In genomic region chr7:30916767-30917166, GRCh38 we compare ENCODE assay signal across 20 cellular contexts. TPM values are rescaled to one million over a fixed set of nuclear protein-coding genes. Genes with fewer than 3 reads are reported as not detected.
DNase-seq lines count a peak whose midpoint lies in the region; ATAC-seq and TF ChIP-seq lines count a peak whose summit lies in the region.
"Had no signal": no experiment of that assay in that cellular context is flagged by ENCODE, and none has a peak within 500 bp of the region (broad histone marks: within the 10 kb centered on the region; RNA-seq: fewer than 3 reads in every experiment).

No MANE protein-coding gene starts in this region.

- intact Hi-C loops in heart right ventricle (cut with DNase I), result loop anchor here in 4 of 10 donors (5.0 to 10.0 kb wide), 4 partner anchors 92 to 164 kb away; partner anchors contain the start of gene INMT (in 1 of the 4)

- no peak overlapping the region for H2BK12ac ChIP-seq in neuronal stem cell (ENCODE audit: low read length)

- H3K79me1 ChIP-seq in neuronal stem cell (ENCODE audit: low read depth, low read length), result peaks cover 2% of the 10 kb centered on the region

- no peak for ATAC-seq in heart right ventricle
- ATAC-seq in GM21381 (IDR thresholded peaks at IDR 0.05; ENCODE audit: unreplicated experiment), result no peak
- ATAC-seq: left lobe of liver had no signal

- H3K9ac ChIP-seq in neuronal stem cell (ENCODE audit: low read depth, low read length, poor library complexity), result peak overlapping the region; percentile 57

- no peak overlapping the region for H2AFZ ChIP-seq in neuronal stem cell (ENCODE audit: low read length)

- H3K9me3 ChIP-seq in heart right ventricle (no peaks in the 10 kb centered on the region), neuronal stem cell (replicated peaks in 1 of 2; ENCODE audit: control insufficient read depth in 2 of 2, insufficient read depth in 1 of 2, low read depth in 1 of 2, low read length in 2 of 2) (no peaks in the 10 kb centered on the region)
- H3K9me3 ChIP-seq: prostate gland had no signal

- no peaks in the 10 kb centered on the region for H3K36me3 Mint-ChIP-seq in type B pancreatic cell

- H3K27me3 ChIP-seq in heart right ventricle (no peaks in the 10 kb centered on the region), neuronal stem cell (ENCODE audit: control insufficient read depth in 3 of 3, insufficient read depth in 3 of 3, low read depth in 1 of 3, low read length in 3 of 3) (peaks cover 0 to 12% (median 0%) of the 10 kb centered on the region in 3 experiments)
- H3K27me3 ChIP-seq: dorsolateral prefrontal cortex had no signal

- 62 to 67% methylated on average over 7 of the region's 7 CpGs for WGBS in heart right ventricle, 2 donors
- no CpG with 5 or more reads among the region's 7 CpGs for WGBS in neuronal stem cell (ENCODE audit: extremely low coverage in 2 of 2, insufficient read length in 2 of 2, insufficient replicate concordance in 1 of 2), 2 donors

- no peak overlapping the region for H3K4ac ChIP-seq in neuronal stem cell (ENCODE audit: low read length)

- peaks cover 0 to 1% (median 0%) of the 10 kb centered on the region in 9 donors for H3K36me3 ChIP-seq in heart right ventricle
- no peaks in the 10 kb centered on the region for H3K36me3 ChIP-seq in neuronal stem cell (replicated peaks in 1 of 2; ENCODE audit: control insufficient read depth in 2 of 2, insufficient read depth in 2 of 2, low read length in 2 of 2)
- H3K36me3 ChIP-seq: prostate gland had no signal

- no peak overlapping the region for H3K27ac Mint-ChIP-seq in type B pancreatic cell
- H3K27ac Mint-ChIP-seq: activated T-helper 1 cell treated with anti-CD3 and anti-CD28 coated beads, Interleukin-12 subunit alpha, Interleukin-12 subunit beta, Interleukin-2, Interleukin-4 antibody, amounts not matched to agents 30 ng/mL and 10 ng/mL and 1 ng/mL, durations not matched to agents 14 hours and 24 hours and 36 hours had no signal

- H3K9me3 Mint-ChIP-seq in type B pancreatic cell, result no peaks in the 10 kb centered on the region
- H3K9me3 Mint-ChIP-seq: activated T-helper 1 cell treated with anti-CD3 and anti-CD28 coated beads, Interleukin-12 subunit alpha, Interleukin-12 subunit beta, Interleukin-2, Interleukin-4 antibody, amounts not matched to agents 30 ng/mL and 10 ng/mL and 1 ng/mL, durations not matched to agents 14 hours and 24 hours and 36 hours; central memory CD8-positive, alpha-beta T cell had no signal

- H3K4me3 Mint-ChIP-seq in type B pancreatic cell, result peak overlapping the region; percentile 7
- H3K4me3 Mint-ChIP-seq: activated T-helper 1 cell treated with anti-CD3 and anti-CD28 coated beads, Interleukin-12 subunit alpha, Interleukin-12 subunit beta, Interleukin-2, Interleukin-4 antibody, amounts not matched to agents 30 ng/mL and 10 ng/mL and 1 ng/mL, durations not matched to agents 14 hours and 24 hours and 36 hours; central memory CD8-positive, alpha-beta T cell had no signal

- H2BK120ac ChIP-seq in neuronal stem cell (ENCODE audit: low read depth, low read length), result no peak overlapping the region

- H4K8ac ChIP-seq in neuronal stem cell (ENCODE audit: low read depth, low read length), result no peak overlapping the region

- peak overlapping the region; percentile 35 for H3K18ac ChIP-seq in neuronal stem cell (ENCODE audit: low read length)

- no peak overlapping the region for H4K91ac ChIP-seq in neuronal stem cell (ENCODE audit: low read depth, low read length, poor library complexity)

- H3K23ac ChIP-seq in neuronal stem cell (ENCODE audit: low read depth, low read length, poor library complexity), result no peak overlapping the region

- H3K27ac ChIP-seq in coronary artery (peak overlapping the region; percentile 86 to 97), heart right ventricle (peak overlapping the region in 9 of 10 donors; percentile 20 to 91 (median 85)), neuronal stem cell (replicated peaks; ENCODE audit: low read length) (no peak overlapping the region)
- H3K27ac ChIP-seq: dorsolateral prefrontal cortex, prostate gland had no signal

- H3K4me1 ChIP-seq in heart right ventricle (peaks cover 42 to 100% (median 77%) of the 10 kb centered on the region in 9 donors), neuronal stem cell (ENCODE audit: control insufficient read depth in 2 of 2, insufficient read depth in 1 of 2, low read depth in 1 of 2, low read length in 2 of 2) (peaks cover 0 to 19% of the 10 kb centered on the region in 2 donors)
- H3K4me1 ChIP-seq: prostate gland had no signal

- no peaks in the 10 kb centered on the region for H3K27me3 Mint-ChIP-seq in type B pancreatic cell
- H3K27me3 Mint-ChIP-seq: central memory CD8-positive, alpha-beta T cell had no signal

- H2BK5ac ChIP-seq in neuronal stem cell (ENCODE audit: low read length), result no peak overlapping the region

- no peak overlapping the region for H3K4me2 ChIP-seq in neuronal stem cell (ENCODE audit: insufficient read depth, low read length, poor library complexity, severe bottlenecking)

- DNase-seq in coronary artery (ENCODE audit: low spot score) (no peak), heart right ventricle (peak in 1 of 2 donors; percentile 2), neuronal stem cell (ENCODE audit: low spot score) (no peak), type B pancreatic cell (ENCODE audit: extremely low spot score, unreplicated experiment) (no peak), COLO829 (ENCODE audit: low spot score) (no peak), NCI-H187 (lab: John Stamatoyannopoulos, UW) (no peak)
- DNase-seq: activated naive CD4-positive, alpha-beta T cell treated with anti-CD3 and anti-CD28 coated beads, Interleukin-2, amount 50 U/mL, for 16 hours; amygdala; dorsolateral prefrontal cortex; Kasumi-1; NCI-H2227 treated with DMSO at 0.1 percent for 48 hours; NCI-H774; RPMI8226 had no signal

- H3K14ac ChIP-seq in neuronal stem cell (ENCODE audit: low read length), result no peak overlapping the region

- H2AK5ac ChIP-seq in neuronal stem cell (ENCODE audit: low read depth, low read length), result peak overlapping the region; percentile 29

- no peak for TF ChIP-seq CTCF in coronary artery (IDR thresholded peaks at IDR 0.05)
- no peak for TF ChIP-seq CTCF in heart right ventricle (IDR thresholded peaks at IDR 0.05)
- no peak for TF ChIP-seq CTCF in type B pancreatic cell (conservative IDR thresholded peaks at IDR 0.05)

- H2BK15ac ChIP-seq in neuronal stem cell (ENCODE audit: low read length), result no peak overlapping the region

- H3K4me1 Mint-ChIP-seq in type B pancreatic cell (ENCODE audit: unreplicated experiment), result peaks cover 33% of the 10 kb centered on the region
- H3K4me1 Mint-ChIP-seq: central memory CD8-positive, alpha-beta T cell had no signal

- H3K4me3 ChIP-seq in coronary artery, result peak overlapping the region; percentile 79
- H3K4me3 ChIP-seq in heart right ventricle, result peak overlapping the region in 9 of 10 donors; percentile 10 to 70 (median 54)
- H3K4me3 ChIP-seq in neuronal stem cell (ENCODE audit: low read length in 2 of 2), result no peak overlapping the region
- H3K4me3 ChIP-seq: dorsolateral prefrontal cortex, prostate gland had no signal

RNA-seq across cellular contexts. Expression of gene AQP1, which starts 5.1 kb away (rescaled TPM):
- total RNA-seq in heart right ventricle (100 to 1,000 TPM; 101 to 274 (median 171) TPM), type B pancreatic cell (ENCODE audit: low replicate concordance) (1.7 and 6.0 TPM in 2 replicates)
- polyA plus RNA-seq in heart right ventricle, result 100 to 1,000 TPM; 211 to 245 TPM
- polyA plus RNA-seq in neuronal stem cell (2013, experiment 1 of 2), result 0.47 TPM
- 0.46 TPM for polyA plus RNA-seq in neuronal stem cell (2013, experiment 2 of 2)

RNA-seq across cellular contexts. Expression of gene GHRHR, which starts 47.0 kb away (rescaled TPM):
- not detected for total RNA-seq in heart right ventricle
- not detected for polyA plus RNA-seq in heart right ventricle
- polyA plus RNA-seq in neuronal stem cell (2013, experiment 1 of 2), result 0.39 TPM
- 0.08 TPM for polyA plus RNA-seq in neuronal stem cell (2013, experiment 2 of 2)
- not detected in 2 replicates for total RNA-seq in type B pancreatic cell (ENCODE audit: low replicate concordance)
- total RNA-seq: activated T-helper 1 cell treated with anti-CD3 and anti-CD28 coated beads, Interleukin-12 subunit alpha, Interleukin-12 subunit beta, Interleukin-2, Interleukin-4 antibody, amounts not matched to agents 30 ng/mL and 10 ng/mL and 1 ng/mL, durations not matched to agents 14 hours and 24 hours and 36 hours; fibroblast of villous mesenchyme; mononuclear cell had no signal

Comparison
In these comparisons a context has a peak if more than half of its experiments do, and no peak if none do; other contexts are left out.
1. H3K4me3 ChIP-seq: peak in coronary artery (single experiment) and heart right ventricle (9 of 10); none in neuronal stem cell (0 of 2).
2. RNA of gene AQP1, which starts 5.1 kb away (total RNA-seq): 101 to 274 TPM in heart right ventricle; 1.7 to 6.0 TPM in type B pancreatic cell; every median in the first group is over 10 times any median in the second.